Comparison of ENCODE assay signal across 1 cellular context in the genomic region with DNA sequence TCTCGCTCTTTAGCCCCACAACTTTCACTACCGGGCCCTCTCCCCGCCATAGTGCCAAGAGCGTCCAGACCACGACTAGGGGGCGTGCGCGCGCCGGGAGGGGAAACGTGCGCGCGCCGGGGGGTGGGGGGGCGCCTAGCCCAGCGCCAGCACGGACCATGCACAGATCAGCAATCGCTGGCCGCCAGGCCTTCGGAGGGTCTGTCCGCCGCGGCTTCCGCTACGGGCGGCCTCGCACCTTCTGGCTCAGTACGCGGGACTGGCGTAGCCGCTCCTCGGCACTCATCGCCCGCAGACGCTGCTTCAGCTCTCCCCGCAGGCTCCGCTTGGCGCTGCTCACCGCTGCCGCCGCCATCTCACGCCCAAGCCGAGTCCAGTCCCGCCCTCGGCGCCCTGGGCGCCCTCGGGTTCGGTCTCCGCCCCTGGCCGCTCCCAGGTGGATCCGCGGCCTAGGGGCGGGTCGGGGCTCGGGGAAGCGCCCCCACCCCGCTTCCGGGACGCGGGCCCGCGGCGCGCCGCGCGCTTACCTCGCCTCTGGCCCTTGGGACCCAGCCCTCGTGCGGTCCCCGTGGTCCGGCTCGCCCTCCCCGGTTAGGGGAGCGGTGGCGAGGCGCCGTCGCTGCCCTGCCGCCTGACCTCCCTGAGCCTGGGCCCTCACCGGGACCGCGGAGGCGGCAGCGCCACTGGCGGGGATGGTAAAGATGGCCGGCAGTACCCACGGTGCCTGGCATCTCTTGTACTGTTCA.
TF ChIP-seq lines count a peak whose summit lies in the region.

Gene MTHFS, minus strand, starts transcription at position 381 of the 746 bp plus-strand sequence. Its CDS starts 26 bp downstream, at position 355.

TF ChIP-seq in SK-N-SH, 30 proteins besides CTCF, POLR2A, EP300 and RAD21:
- no peak for TF ChIP-seq TCF12 (IDR thresholded peaks at IDR 0.05)
- TF ChIP-seq MXI1 (IDR thresholded peaks at IDR 0.05; ENCODE audit: low read depth, low read length): 0 out of 2 replicates have a peak, but pooled peaks have one; percentile 54
- TF ChIP-seq GABPA (IDR thresholded peaks at IDR 0.05; ENCODE audit: low read depth): 0 out of 2 replicates have a peak, but pooled peaks have one; percentile 15
- TF ChIP-seq ELF1 (IDR thresholded peaks at IDR 0.05): no peak; the same call in 1 of the 2 replicates
- TF ChIP-seq FOXM1 (IDR thresholded peaks at IDR 0.05; ENCODE audit: low read depth): no peak
- no peak for TF ChIP-seq PBX3 (IDR thresholded peaks at IDR 0.05)
- no peak for TF ChIP-seq JUND (IDR thresholded peaks at IDR 0.05)
- peak; percentile 78 for TF ChIP-seq YY1 (IDR thresholded peaks at IDR 0.05; ENCODE audit: low read depth)
- TF ChIP-seq SIN3A (IDR thresholded peaks at IDR 0.05; ENCODE audit: borderline replicate concordance, low read depth, low read length): peak; percentile 54; the same call in 1 of the 2 replicates
- TF ChIP-seq RCOR1 (IDR thresholded peaks at IDR 0.05; ENCODE audit: low read length): no peak
- 0 out of 2 replicates have a peak, but pooled peaks have one; percentile 37 for TF ChIP-seq NRF1 (IDR thresholded peaks at IDR 0.05; ENCODE audit: low read depth, low read length)
- TF ChIP-seq NFIC (IDR thresholded peaks at IDR 0.05; ENCODE audit: borderline replicate concordance): no peak
- TF ChIP-seq, protein P1, sequence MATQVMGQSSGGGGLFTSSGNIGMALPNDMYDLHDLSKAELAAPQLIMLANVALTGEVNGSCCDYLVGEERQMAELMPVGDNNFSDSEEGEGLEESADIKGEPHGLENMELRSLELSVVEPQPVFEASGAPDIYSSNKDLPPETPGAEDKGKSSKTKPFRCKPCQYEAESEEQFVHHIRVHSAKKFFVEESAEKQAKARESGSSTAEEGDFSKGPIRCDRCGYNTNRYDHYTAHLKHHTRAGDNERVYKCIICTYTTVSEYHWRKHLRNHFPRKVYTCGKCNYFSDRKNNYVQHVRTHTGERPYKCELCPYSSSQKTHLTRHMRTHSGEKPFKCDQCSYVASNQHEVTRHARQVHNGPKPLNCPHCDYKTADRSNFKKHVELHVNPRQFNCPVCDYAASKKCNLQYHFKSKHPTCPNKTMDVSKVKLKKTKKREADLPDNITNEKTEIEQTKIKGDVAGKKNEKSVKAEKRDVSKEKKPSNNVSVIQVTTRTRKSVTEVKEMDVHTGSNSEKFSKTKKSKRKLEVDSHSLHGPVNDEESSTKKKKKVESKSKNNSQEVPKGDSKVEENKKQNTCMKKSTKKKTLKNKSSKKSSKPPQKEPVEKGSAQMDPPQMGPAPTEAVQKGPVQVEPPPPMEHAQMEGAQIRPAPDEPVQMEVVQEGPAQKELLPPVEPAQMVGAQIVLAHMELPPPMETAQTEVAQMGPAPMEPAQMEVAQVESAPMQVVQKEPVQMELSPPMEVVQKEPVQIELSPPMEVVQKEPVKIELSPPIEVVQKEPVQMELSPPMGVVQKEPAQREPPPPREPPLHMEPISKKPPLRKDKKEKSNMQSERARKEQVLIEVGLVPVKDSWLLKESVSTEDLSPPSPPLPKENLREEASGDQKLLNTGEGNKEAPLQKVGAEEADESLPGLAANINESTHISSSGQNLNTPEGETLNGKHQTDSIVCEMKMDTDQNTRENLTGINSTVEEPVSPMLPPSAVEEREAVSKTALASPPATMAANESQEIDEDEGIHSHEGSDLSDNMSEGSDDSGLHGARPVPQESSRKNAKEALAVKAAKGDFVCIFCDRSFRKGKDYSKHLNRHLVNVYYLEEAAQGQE (IDR thresholded peaks at IDR 0.05; ENCODE audit: low read depth, low read length): no peak
- peak; percentile 81 for TF ChIP-seq POLR2AphosphoS5 (IDR thresholded peaks at IDR 0.05; ENCODE audit: low read depth, low read length)
- TF ChIP-seq IRF3 (IDR thresholded peaks at IDR 0.05; ENCODE audit: low read depth, low read length): no peak
- TF ChIP-seq, protein P2, sequence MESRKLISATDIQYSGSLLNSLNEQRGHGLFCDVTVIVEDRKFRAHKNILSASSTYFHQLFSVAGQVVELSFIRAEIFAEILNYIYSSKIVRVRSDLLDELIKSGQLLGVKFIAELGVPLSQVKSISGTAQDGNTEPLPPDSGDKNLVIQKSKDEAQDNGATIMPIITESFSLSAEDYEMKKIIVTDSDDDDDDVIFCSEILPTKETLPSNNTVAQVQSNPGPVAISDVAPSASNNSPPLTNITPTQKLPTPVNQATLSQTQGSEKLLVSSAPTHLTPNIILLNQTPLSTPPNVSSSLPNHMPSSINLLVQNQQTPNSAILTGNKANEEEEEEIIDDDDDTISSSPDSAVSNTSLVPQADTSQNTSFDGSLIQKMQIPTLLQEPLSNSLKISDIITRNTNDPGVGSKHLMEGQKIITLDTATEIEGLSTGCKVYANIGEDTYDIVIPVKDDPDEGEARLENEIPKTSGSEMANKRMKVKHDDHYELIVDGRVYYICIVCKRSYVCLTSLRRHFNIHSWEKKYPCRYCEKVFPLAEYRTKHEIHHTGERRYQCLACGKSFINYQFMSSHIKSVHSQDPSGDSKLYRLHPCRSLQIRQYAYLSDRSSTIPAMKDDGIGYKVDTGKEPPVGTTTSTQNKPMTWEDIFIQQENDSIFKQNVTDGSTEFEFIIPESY (IDR thresholded peaks at IDR 0.05; ENCODE audit: borderline replicate concordance, low read depth): no peak
- TF ChIP-seq TAF1 (IDR thresholded peaks at IDR 0.05; ENCODE audit: borderline replicate concordance, low read depth, low read length): peak; percentile 43; the same call in 1 of the 2 replicates
- TF ChIP-seq RXRA (IDR thresholded peaks at IDR 0.05; ENCODE audit: borderline replicate concordance, low read depth): no peak
- TF ChIP-seq FOXJ3 (CRISPR knock-in tag; IDR thresholded peaks at IDR 0.05): no peak
- TF ChIP-seq RFX5 (IDR thresholded peaks at IDR 0.05; ENCODE audit: low read length): no peak
- TF ChIP-seq SMC3 (IDR thresholded peaks at IDR 0.05; ENCODE audit: low read depth, low read length): no peak
- no peak for TF ChIP-seq USF2 (IDR thresholded peaks at IDR 0.05; ENCODE audit: borderline replicate concordance, low read depth, low read length)
- peak; percentile 16; the same call in 1 of the 2 replicates for TF ChIP-seq GATA2 (CRISPR knock-in tag; IDR thresholded peaks at IDR 0.05)
- TF ChIP-seq FOSL2 (IDR thresholded peaks at IDR 0.05; ENCODE audit: borderline replicate concordance, low read depth): no peak
- TF ChIP-seq EZH2phosphoT487 (IDR thresholded peaks at IDR 0.05; ENCODE audit: borderline replicate concordance, low read depth): no peak
- no peak for TF ChIP-seq CHD2 (IDR thresholded peaks at IDR 0.05; ENCODE audit: low read length, partially characterized antibody)
- TF ChIP-seq, protein P3, sequence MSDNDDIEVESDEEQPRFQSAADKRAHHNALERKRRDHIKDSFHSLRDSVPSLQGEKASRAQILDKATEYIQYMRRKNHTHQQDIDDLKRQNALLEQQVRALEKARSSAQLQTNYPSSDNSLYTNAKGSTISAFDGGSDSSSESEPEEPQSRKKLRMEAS (IDR thresholded peaks at IDR 0.05; ENCODE audit: low read depth): 0 out of 2 replicates have a peak, but pooled peaks have one; percentile 33
- 0 out of 2 replicates have a peak, but pooled peaks have one; percentile 17 for TF ChIP-seq TEAD4 (IDR thresholded peaks at IDR 0.05; ENCODE audit: borderline replicate concordance, insufficient read depth)
- no peak for TF ChIP-seq MEF2A (IDR thresholded peaks at IDR 0.05; ENCODE audit: borderline replicate concordance, low read depth)
- TF ChIP-seq USF1 (IDR thresholded peaks at IDR 0.05; ENCODE audit: borderline replicate concordance, low read depth): no peak
TF ChIP-seq in SK-N-SH: peak in this region for 10.
